Comparison of ENCODE assay signal across 12 cellular contexts in genomic region chr11:61297341-61297740, GRCh38. TPM values are rescaled to one million over a fixed set of nuclear protein-coding genes. Genes with fewer than 3 reads are reported as not detected.
DNase-seq lines count a peak whose midpoint lies in the region; ATAC-seq and TF ChIP-seq lines count a peak whose summit lies in the region.
"Had no signal": no experiment of that assay in that cellular context is flagged by ENCODE, and none has a peak within 500 bp of the region (broad histone marks: within the 10 kb centered on the region; RNA-seq: fewer than 3 reads in every experiment).

No MANE protein-coding gene starts in this region.

- peaks cover 16% of the 10 kb centered on the region for H3K27me3 Mint-ChIP-seq in activated T-cell treated with anti-CD3 and anti-CD28 coated beads, Interleukin-2, amount 50 U/mL, for 24 hours
- peaks cover 3% of the 10 kb centered on the region for H3K27me3 Mint-ChIP-seq in activated naive CD8-positive, alpha-beta T cell
- H3K27me3 Mint-ChIP-seq in immature natural killer cell (ENCODE audit: low read depth in 3 of 3): peaks cover 7 to 14% (median 9%) of the 10 kb centered on the region in 3 donors

- no peaks in the 10 kb centered on the region; the same call in 1 of the 2 replicates for H4K20me1 ChIP-seq in OCI-LY7 (ENCODE audit: insufficient read depth, low read length)

- peaks cover 7% of the 10 kb centered on the region for H3K36me3 Mint-ChIP-seq in activated T-cell treated with anti-CD3 and anti-CD28 coated beads, Interleukin-2, amount 50 U/mL, for 24 hours (ENCODE audit: low read depth)
- peaks cover 22% of the 10 kb centered on the region for H3K36me3 Mint-ChIP-seq in activated naive CD8-positive, alpha-beta T cell
- H3K36me3 Mint-ChIP-seq in immature natural killer cell: peaks cover 10 to 42% (median 21%) of the 10 kb centered on the region in 3 donors

- POLR2A ChIA-PET in OCI-LY7 (lab: Charles Lee): interaction anchor here (0.6 kb wide), 1 partner anchor 9 kb away, joined by 7 read pairs; no protein-coding TSS in a partner anchor

- no peak overlapping the region for H3K4me3 ChIP-seq in OCI-LY7 (ENCODE audit: low read depth, low read length, poor library complexity, severe bottlenecking)

- no peak overlapping the region for H3K4me2 ChIP-seq in OCI-LY7 (ENCODE audit: low read length)

- peak overlapping the region; percentile 58 for H3K27ac ChIP-seq in substantia nigra (ENCODE audit: low read depth, low read length, poor library complexity, severe bottlenecking)
- H3K27ac ChIP-seq in OCI-LY7 (ENCODE audit: low read depth, low read length, poor library complexity, severe bottlenecking): no peak overlapping the region

- H3K4me1 Mint-ChIP-seq in activated T-cell treated with anti-CD3 and anti-CD28 coated beads, Interleukin-2, amount 50 U/mL, for 24 hours (ENCODE audit: low read depth): peaks cover 48% of the 10 kb centered on the region
- H3K4me1 Mint-ChIP-seq in activated naive CD8-positive, alpha-beta T cell (ENCODE audit: low read depth): peaks cover 45% of the 10 kb centered on the region
- peaks cover 33 to 43% of the 10 kb centered on the region in 2 donors for H3K4me1 Mint-ChIP-seq in immature natural killer cell

- H3K79me2 ChIP-seq in OCI-LY7 (ENCODE audit: insufficient read depth, low read depth, low read length): no peaks in the 10 kb centered on the region

- no peak for ATAC-seq in GM19035 (IDR thresholded peaks at IDR 0.05; ENCODE audit: unreplicated experiment)
- ATAC-seq: activated T-cell treated with anti-CD3 and anti-CD28 coated beads, Interleukin-2, amount 50 U/mL, for 4 hours; effector memory CD8-positive, alpha-beta T cell had no signal

- H3K36me3 ChIP-seq in OCI-LY7 (ENCODE audit: insufficient read depth, low read length): peaks cover 55% of the 10 kb centered on the region

- peak overlapping the region; percentile 26 for H3K27ac Mint-ChIP-seq in activated T-cell treated with anti-CD3 and anti-CD28 coated beads, Interleukin-2, amount 50 U/mL, for 24 hours
- H3K27ac Mint-ChIP-seq in activated naive CD8-positive, alpha-beta T cell: peak overlapping the region; percentile 19
- peak overlapping the region in 5 of 6 donors; percentile 18 to 72 (median 65) for H3K27ac Mint-ChIP-seq in immature natural killer cell

- CTCF ChIA-PET in OCI-LY7 (lab: Charles Lee; ENCODE audit: unreplicated experiment): no interaction called here

- H3K4me1 ChIP-seq in OCI-LY7 (ENCODE audit: insufficient read depth, low read length, poor library complexity, severe bottlenecking): peaks cover 24% of the 10 kb centered on the region

- H3K4me3 Mint-ChIP-seq in activated T-cell treated with anti-CD3 and anti-CD28 coated beads, Interleukin-2, amount 50 U/mL, for 24 hours: no peak overlapping the region
- peak overlapping the region; percentile 44 for H3K4me3 Mint-ChIP-seq in activated naive CD8-positive, alpha-beta T cell
- peak overlapping the region in 4 of 5 donors; percentile 3 to 73 (median 19) for H3K4me3 Mint-ChIP-seq in immature natural killer cell
- H3K4me3 Mint-ChIP-seq: activated T-cell treated with anti-CD3 and anti-CD28 coated beads, Interleukin-2, amount 50 U/mL, for 4 hours had no signal

- no peak for DNase-seq in activated T-cell treated with anti-CD3 and anti-CD28 coated beads, Interleukin-2, amount 50 U/mL, for 24 hours
- no peak for DNase-seq in activated T-cell treated with anti-CD3 and anti-CD28 coated beads, Interleukin-2, amount 50 U/mL, for 48 hours
- no peak for DNase-seq in immature natural killer cell
- DNase-seq in substantia nigra (lab: John Stamatoyannopoulos, UW): no peak
- no peak for DNase-seq in OCI-LY7 (ENCODE audit: low spot score)
- no peak for DNase-seq in stimulated activated CD4-positive, alpha-beta T cell treated with anti-CD3 and anti-CD28 coated beads, Interleukin-1b, Interleukin-23, amount 100 ng/mL, for 48 hours
- DNase-seq: activated T-cell treated with anti-CD3 and anti-CD28 coated beads, Interleukin-2, amount 50 U/mL, for 4 hours; effector memory CD8-positive, alpha-beta T cell; NCI-H526 treated with DMSO at 0.1 percent for 48 hours had no signal

- H3K9me2 ChIP-seq in OCI-LY7 (ENCODE audit: insufficient read depth, low read length): no peaks in the 10 kb centered on the region

- H2AFZ ChIP-seq in OCI-LY7 (ENCODE audit: low read length): no peak overlapping the region

- no peaks in the 10 kb centered on the region for H3K9me3 ChIP-seq in OCI-LY7 (ENCODE audit: low read length)

- intact Hi-C loops in OCI-LY7 (cut with micrococcal nuclease; ENCODE audit: unreplicated experiment): no loop called here

- no peak for TF ChIP-seq CTCF in OCI-LY7 (conservative IDR thresholded peaks at IDR 0.05; ENCODE audit: low read length)

- H3K9me3 Mint-ChIP-seq in activated T-cell treated with anti-CD3 and anti-CD28 coated beads, Interleukin-2, amount 50 U/mL, for 24 hours: no peaks in the 10 kb centered on the region
- H3K9me3 Mint-ChIP-seq in activated naive CD8-positive, alpha-beta T cell (ENCODE audit: low read depth): no peaks in the 10 kb centered on the region
- H3K9me3 Mint-ChIP-seq in immature natural killer cell: no peaks in the 10 kb centered on the region
- H3K9me3 Mint-ChIP-seq: activated T-cell treated with anti-CD3 and anti-CD28 coated beads, Interleukin-2, amount 50 U/mL, for 4 hours; effector memory CD8-positive, alpha-beta T cell had no signal

- BruUV-seq in OCI-LY7 (replicated peaks; lab: Mats Ljungman, UMichigan): no TSS peak

RNA-seq across cellular contexts. Expression of gene VWCE, which starts 2.2 kb away (rescaled TPM):
- polyA plus RNA-seq in immature natural killer cell: not detected
- total RNA-seq in OCI-LY7 (2014; rRNA removed; shearing (Covaris generic)): 0.51 and 0.79 TPM in 2 replicates
- 4.1 and 5.5 TPM in 2 replicates for total RNA-seq in OCI-LY7 (2022)

RNA-seq across cellular contexts. Expression of gene DDB1, which starts 35.6 kb away (rescaled TPM):
- 100 to 1,000 TPM; 105 to 131 (median 119) TPM for polyA plus RNA-seq in immature natural killer cell
- 194 and 218 TPM in 2 replicates for total RNA-seq in OCI-LY7 (2014; rRNA removed; shearing (Covaris generic))
- 211 and 225 TPM in 2 replicates for total RNA-seq in OCI-LY7 (2022)

RNA-seq across cellular contexts. Expression of gene TKFC, which starts 35.7 kb away (rescaled TPM):
- 10 to 100 TPM; 35.0 to 38.2 (median 36.2) TPM for polyA plus RNA-seq in immature natural killer cell
- total RNA-seq in OCI-LY7 (2014; rRNA removed; shearing (Covaris generic)): 75.3 and 77.8 TPM in 2 replicates
- 166 and 169 TPM in 2 replicates for total RNA-seq in OCI-LY7 (2022)

RNA-seq across cellular contexts. Expression of gene PGA5, which starts 56.4 kb away (rescaled TPM):
- polyA plus RNA-seq in immature natural killer cell: not detected
- not detected in 2 replicates for total RNA-seq in OCI-LY7 (2014; rRNA removed; shearing (Covaris generic))
- not detected in 2 replicates for total RNA-seq in OCI-LY7 (2022)
- total RNA-seq: activated T-cell treated with anti-CD3 and anti-CD28 coated beads, Interleukin-2, amount 50 U/mL, for 4 hours; pulmonary artery endothelial cell had no signal
